Comparison of ENCODE assay signal across 31 cellular contexts in genomic region chr18:7090771-7091170, GRCh38. TPM values are rescaled to one million over a fixed set of nuclear protein-coding genes. Genes with fewer than 3 reads are reported as not detected.
A peak's percentile ranks its signal among the peaks of the same experiment; 100 is the strongest.
DNase-seq lines count a peak whose midpoint lies in the region; ATAC-seq and TF ChIP-seq lines count a peak whose summit lies in the region.
"Had no signal": no experiment of that assay in that cellular context is flagged by ENCODE, and none has a peak within 500 bp of the region (broad histone marks: within the 10 kb centered on the region; RNA-seq: fewer than 3 reads in every experiment).

No MANE protein-coding gene starts in this region.

- H3K27ac ChIP-seq in GM23338 (ENCODE audit: low read depth) = no peak overlapping the region
- H3K27ac ChIP-seq: coronary artery, foreskin keratinocyte, heart left ventricle, pancreas, suprapubic skin, vagina had no signal

- H3K4me1 Mint-ChIP-seq in GM23338 (peaks cover 37% of the 10 kb centered on the region), progenitor cell of endocrine pancreas (ENCODE audit: low read depth) (peaks cover 55% of the 10 kb centered on the region)
- H3K4me1 Mint-ChIP-seq in T-helper 2 cell treated with Interferon-gamma antibody and Interleukin-4, amounts not matched to agents 5 μg/mL and 100 μg/mL, for 36 hours (ENCODE audit: low read depth) = no peaks in the 10 kb centered on the region
- H3K4me1 Mint-ChIP-seq: CD8-positive, alpha-beta memory T cell had no signal

- no peak overlapping the region for H2AFZ ChIP-seq in GM23338

- DNase-seq in GM23338 (ENCODE audit: low spot score) (no peak), astrocyte of the hippocampus (ENCODE audit: low read depth, low spot score) (peak; percentile 33), fibroblast of villous mesenchyme (ENCODE audit: low read depth) (peak; percentile 2), progenitor cell of endocrine pancreas (ENCODE audit: low spot score, unreplicated experiment) (no peak), HUDEP-2 (lab: John Stamatoyannopoulos, UW; ENCODE audit: unreplicated experiment in 76 of 76) (no peak), NCI-H1694 (lab: John Stamatoyannopoulos, UW) (no peak)
- DNase-seq in T-helper 2 cell treated with Interferon-gamma antibody and Interleukin-4, amounts not matched to agents 5 μg/mL and 100 μg/mL, for 36 hours (ENCODE audit: low spot score) = no peak
- DNase-seq in activated T-cell treated with anti-CD3 and anti-CD28 coated beads, Interleukin-2, amount 50 U/mL, for 1 hour = no peak
- DNase-seq: ACHN; activated CD4-positive, alpha-beta memory T cell treated with anti-CD3 and anti-CD28 coated beads for 36 hours; activated CD4-positive, alpha-beta T cell treated with anti-CD3 and anti-CD28 coated beads for 1 hour; activated naive CD4-positive, alpha-beta T cell; CD8-positive, alpha-beta memory T cell; effector memory CD4-positive, alpha-beta T cell; erythroblast; foreskin keratinocyte; H7; heart left ventricle; Kasumi-1; left colon; MV-4-11; NCI-H146; pancreas; small intestine; stimulated activated naive CD4-positive, alpha-beta T cell had no signal

- H4K20me1 ChIP-seq in GM23338 (replicated peaks; ENCODE audit: insufficient read depth) = peaks cover 6% of the 10 kb centered on the region; the same call in 1 of the 2 replicates

- H3K79me2 ChIP-seq in GM23338 (replicated peaks; ENCODE audit: insufficient read depth) = peaks cover 8% of the 10 kb centered on the region; the same call in 1 of the 2 replicates

- TF ChIP-seq CTCF in GM23338 (conservative IDR thresholded peaks at IDR 0.05; ENCODE audit: low read depth in 2 of 2) (no peak), fibroblast of villous mesenchyme (IDR thresholded peaks at IDR 0.05; ENCODE audit: insufficient read depth, low read depth, low read length) (no peak), progenitor cell of endocrine pancreas (IDR thresholded peaks at IDR 0.05; ENCODE audit: unreplicated experiment) (no peak)

- no peak for ATAC-seq in GM23338
- ATAC-seq: foreskin keratinocyte, heart left ventricle, left colon, pancreas, Right ventricle myocardium inferior, SK-N-SH treated with all-trans-retinoic acid at 6 μM for 48 hours had no signal

- H3K27me3 Mint-ChIP-seq in GM23338 (ENCODE audit: insufficient read depth, low read depth, poor library complexity) = no peaks in the 10 kb centered on the region
- no peaks in the 10 kb centered on the region for H3K27me3 Mint-ChIP-seq in progenitor cell of endocrine pancreas
- H3K27me3 Mint-ChIP-seq in T-helper 2 cell treated with Interferon-gamma antibody and Interleukin-4, amounts not matched to agents 5 μg/mL and 100 μg/mL, for 36 hours (ENCODE audit: low read depth) = no peaks in the 10 kb centered on the region
- H3K27me3 Mint-ChIP-seq: activated CD4-positive, alpha-beta memory T cell treated with anti-CD3 and anti-CD28 coated beads for 36 hours; CD8-positive, alpha-beta memory T cell had no signal

- H3K4me1 ChIP-seq in GM23338 (ENCODE audit: insufficient read depth) = peaks cover 7% of the 10 kb centered on the region; the same call in 1 of the 2 replicates
- H3K4me1 ChIP-seq: foreskin keratinocyte, heart left ventricle, pancreas, suprapubic skin, vagina had no signal

- 0 out of 2 replicates have a peak overlapping the region, but pooled peaks have one; percentile 42 for H3K27ac Mint-ChIP-seq in GM23338
- H3K27ac Mint-ChIP-seq in progenitor cell of endocrine pancreas = peak overlapping the region; percentile 34
- H3K27ac Mint-ChIP-seq in T-helper 2 cell treated with Interferon-gamma antibody and Interleukin-4, amounts not matched to agents 5 μg/mL and 100 μg/mL, for 36 hours = no peak overlapping the region
- H3K27ac Mint-ChIP-seq: activated CD4-positive, alpha-beta memory T cell treated with anti-CD3 and anti-CD28 coated beads for 36 hours; CD8-positive, alpha-beta memory T cell had no signal

- H3K36me3 ChIP-seq in GM23338 (ENCODE audit: insufficient read depth) = no peaks in the 10 kb centered on the region
- H3K36me3 ChIP-seq: heart left ventricle, pancreas, suprapubic skin, vagina had no signal

- no peak overlapping the region for H3K4me2 ChIP-seq in GM23338

- H3K4me3 ChIP-seq in GM23338 (no peak overlapping the region), fibroblast of villous mesenchyme (ENCODE audit: low read depth, low read length) (no peak overlapping the region)
- H3K4me3 ChIP-seq: coronary artery, heart left ventricle, pancreas, suprapubic skin, vagina had no signal

- H3K36me3 Mint-ChIP-seq in GM23338 (ENCODE audit: low read depth) = no peaks in the 10 kb centered on the region
- peaks cover 21% of the 10 kb centered on the region for H3K36me3 Mint-ChIP-seq in progenitor cell of endocrine pancreas (ENCODE audit: insufficient read depth)
- H3K36me3 Mint-ChIP-seq in T-helper 2 cell treated with Interferon-gamma antibody and Interleukin-4, amounts not matched to agents 5 μg/mL and 100 μg/mL, for 36 hours (ENCODE audit: low read depth) = no peaks in the 10 kb centered on the region
- H3K36me3 Mint-ChIP-seq: activated CD4-positive, alpha-beta memory T cell treated with anti-CD3 and anti-CD28 coated beads for 36 hours; CD8-positive, alpha-beta memory T cell had no signal

- no peaks in the 10 kb centered on the region for H3K9me2 ChIP-seq in GM23338 (ENCODE audit: insufficient read depth)

- H3F3A ChIP-seq in GM23338 (replicated peaks; ENCODE audit: low read depth) = no peaks in the 10 kb centered on the region

- no peaks in the 10 kb centered on the region for H3K9me3 Mint-ChIP-seq in GM23338
- H3K9me3 Mint-ChIP-seq in progenitor cell of endocrine pancreas (ENCODE audit: low read depth) = no peaks in the 10 kb centered on the region
- H3K9me3 Mint-ChIP-seq in T-helper 2 cell treated with Interferon-gamma antibody and Interleukin-4, amounts not matched to agents 5 μg/mL and 100 μg/mL, for 36 hours = peaks cover 8% of the 10 kb centered on the region

- H3K4me3 Mint-ChIP-seq in GM23338 = no peak overlapping the region
- H3K4me3 Mint-ChIP-seq in progenitor cell of endocrine pancreas (ENCODE audit: low read depth) = no peak overlapping the region
- no peak overlapping the region for H3K4me3 Mint-ChIP-seq in T-helper 2 cell treated with Interferon-gamma antibody and Interleukin-4, amounts not matched to agents 5 μg/mL and 100 μg/mL, for 36 hours
- H3K4me3 Mint-ChIP-seq: activated CD4-positive, alpha-beta memory T cell treated with anti-CD3 and anti-CD28 coated beads for 36 hours; CD8-positive, alpha-beta memory T cell had no signal

- H3K27me3 ChIP-seq in GM23338 (ENCODE audit: insufficient read depth) = no peaks in the 10 kb centered on the region
- H3K27me3 ChIP-seq: foreskin keratinocyte, pancreas, vagina had no signal

TF ChIP-seq in GM23338, 12 proteins besides CTCF, POLR2A, EP300 and RAD21:
- no peak for TF ChIP-seq ETS1 (IDR thresholded peaks at IDR 0.05)
- TF ChIP-seq ZNF331 (CRISPR knock-in tag; IDR thresholded peaks at IDR 0.05; ENCODE audit: low read depth) = no peak
- TF ChIP-seq REST (IDR thresholded peaks at IDR 0.05; ENCODE audit: unreplicated experiment) = no peak
- no peak for TF ChIP-seq JUNB (IDR thresholded peaks at IDR 0.05; ENCODE audit: unreplicated experiment)
TF ChIP-seq in GM23338: peak in this region for 0.

RNA-seq across cellular contexts. Expression of gene LAMA1, which starts 26.8 kb away (rescaled TPM):
- 47.6 and 52.3 TPM in 2 replicates for total RNA-seq in GM23338 (2014; rRNA removed; shearing (Covaris generic))
- polyA plus RNA-seq in GM23338 (2016; fragmentation: Nextera tagmentation; extraction: Ambion mirVana) = 14.8 and 15.9 TPM in 2 replicates
- total RNA-seq in fibroblast of villous mesenchyme = 14.5 and 20.7 TPM in 2 replicates
- total RNA-seq in progenitor cell of endocrine pancreas = 257 and 299 TPM in 2 replicates
- total RNA-seq: activated CD4-positive, alpha-beta memory T cell treated with anti-CD3 and anti-CD28 coated beads for 36 hours; CD8-positive, alpha-beta memory T cell; Right ventricle myocardium inferior; T-helper 2 cell treated with Interferon-gamma antibody and Interleukin-4, amounts not matched to agents 100 ng/mL and 5 ng/mL, for 36 hours had no signal
- polyA plus RNA-seq: CD8-positive, alpha-beta memory T cell had no signal

Comparison
In these comparisons a context has a peak if more than half of its experiments do, and no peak if none do; other contexts are left out.
1. DNase-seq: peak in astrocyte of the hippocampus (single experiment) and fibroblast of villous mesenchyme (single experiment); none in GM23338 (single experiment), progenitor cell of endocrine pancreas (single experiment), T-helper 2 cell treated with Interferon-gamma antibody and Interleukin-4, amounts not matched to agents 5 μg/mL and 100 μg/mL, for 36 hours (single experiment), activated T-cell treated with anti-CD3 and anti-CD28 coated beads, Interleukin-2, amount 50 U/mL, for 1 hour (single experiment), HUDEP-2 (0 of 76) and NCI-H1694 (single experiment).